15 cellular contexts compared by ENCODE assay signal in genomic region chr19:39705578-39706188, GRCh38. TPM values are rescaled to one million over a fixed set of nuclear protein-coding genes. Genes with fewer than 3 reads are reported as not detected.
DNase-seq lines count a peak whose midpoint lies in the region; ATAC-seq and TF ChIP-seq lines count a peak whose summit lies in the region.
"Had no signal": no experiment of that assay in that cellular context is flagged by ENCODE, and none has a peak within 500 bp of the region (broad histone marks: within the 10 kb centered on the region; RNA-seq: fewer than 3 reads in every experiment).

No MANE protein-coding gene starts in this region.

- H3K36me3 Mint-ChIP-seq in T-helper 17 cell (ENCODE audit: low read depth) (no peaks in the 10 kb centered on the region), Caco-2 (ENCODE audit: insufficient read depth, unreplicated experiment) (no peaks in the 10 kb centered on the region)
- H3K36me3 Mint-ChIP-seq in activated naive CD4-positive, alpha-beta T cell treated with anti-CD3 and anti-CD28 coated beads, Interleukin-2, amount 50 U/mL, for 72 hours = peaks cover 5 to 35% of the 10 kb centered on the region in 2 donors
- H3K36me3 Mint-ChIP-seq: neural progenitor cell had no signal

- peak overlapping the region; percentile 70 for H3K27ac Mint-ChIP-seq in T-helper 17 cell
- peak overlapping the region; percentile 82 to 96 for H3K27ac Mint-ChIP-seq in activated naive CD4-positive, alpha-beta T cell treated with anti-CD3 and anti-CD28 coated beads, Interleukin-2, amount 50 U/mL, for 72 hours
- no peak overlapping the region for H3K27ac Mint-ChIP-seq in Caco-2 (ENCODE audit: unreplicated experiment)
- H3K27ac Mint-ChIP-seq: neural progenitor cell had no signal

- DNase-seq in stimulated activated CD4-positive, alpha-beta T cell treated with anti-CD3 and anti-CD28 coated beads, Interleukin-12 subunit alpha, Interleukin-12 subunit beta, amount 100 ng/mL, for 48 hours (ENCODE audit: low read depth in 2 of 3, low spot score in 1 of 3) = peak in 2 of 3 donors; percentile 16 to 47
- DNase-seq in stimulated activated CD4-positive, alpha-beta T cell treated with anti-CD3 and anti-CD28 coated beads, Interleukin-12 subunit alpha, Interleukin-12 subunit beta, amount 100 ng/mL, for 4 hours = no peak
- DNase-seq in T-helper 17 cell (no peak), Caco-2 (no peak), DMS79 (lab: John Stamatoyannopoulos, UW) (no peak), EL (no peak), tibial nerve (ENCODE audit: low spot score in 2 of 2) (no peak)
- peak in 1 of 2 donors; percentile 15 for DNase-seq in activated naive CD4-positive, alpha-beta T cell treated with anti-CD3 and anti-CD28 coated beads, Interleukin-2, amount 50 U/mL, for 72 hours (ENCODE audit: low spot score in 2 of 2)
- DNase-seq: activated CD8-positive, alpha-beta memory T cell treated with anti-CD3 and anti-CD28 coated beads, Interleukin-2, amount 50 U/mL, for 48 hours; erythroblast; NCI-H1092 treated with DMSO at 0.1 percent for 48 hours; Right ventricle myocardium superior; trophoblast cell had no signal

- H3K36me3 ChIP-seq in Caco-2 (ENCODE audit: control insufficient read depth, insufficient read depth, low read length) = no peaks in the 10 kb centered on the region
- no peaks in the 10 kb centered on the region for H3K36me3 ChIP-seq in tibial nerve
- H3K36me3 ChIP-seq: neural progenitor cell had no signal

- intact Hi-C loops in Caco-2 (cut with micrococcal nuclease; ENCODE audit: unreplicated experiment) = no loop called here

- peak; percentile 56 for ATAC-seq in T-helper 17 cell
- ATAC-seq in activated naive CD4-positive, alpha-beta T cell treated with anti-CD3 and anti-CD28 coated beads, Interleukin-2, amount 50 U/mL, for 72 hours = peak; percentile 56 to 73

- no peak for TF ChIP-seq POLR2A in tibial nerve (IDR thresholded peaks at IDR 0.05)

- H3K27me3 Mint-ChIP-seq in T-helper 17 cell = peaks cover 6% of the 10 kb centered on the region
- no peaks in the 10 kb centered on the region for H3K27me3 Mint-ChIP-seq in Caco-2 (ENCODE audit: insufficient read depth, unreplicated experiment)

- no peak overlapping the region for H3K27ac ChIP-seq in tibial nerve
- H3K27ac ChIP-seq: neural progenitor cell had no signal

- H3K4me3 Mint-ChIP-seq in T-helper 17 cell (peak overlapping the region; percentile 15), Caco-2 (ENCODE audit: unreplicated experiment) (no peak overlapping the region)
- H3K4me3 Mint-ChIP-seq: neural progenitor cell had no signal

- no peak for TF ChIP-seq EP300 in tibial nerve (IDR thresholded peaks at IDR 0.05)

- TF ChIP-seq CTCF in Caco-2 (IDR thresholded peaks at IDR 0.05; ENCODE audit: insufficient read depth in 1 of 2, low read depth in 1 of 2, low read length in 1 of 2, severe bottlenecking in 1 of 2, unreplicated experiment in 1 of 2) (no peak), tibial nerve (IDR thresholded peaks at IDR 0.05) (no peak)

- H3K4me3 ChIP-seq in Caco-2 (ENCODE audit: low read depth, low read length) = no peak overlapping the region
- H3K4me3 ChIP-seq in tibial nerve = no peak overlapping the region
- H3K4me3 ChIP-seq: neural progenitor cell had no signal

- no TSS peak for BruUV-seq in Caco-2 (replicated peaks; lab: Mats Ljungman, UMichigan)

- H3K9me3 ChIP-seq in T-helper 17 cell (ENCODE audit: control insufficient read depth, low read length, poor library complexity, severe bottlenecking) (no peaks in the 10 kb centered on the region), Caco-2 (no peaks in the 10 kb centered on the region; the same call in 1 of the 2 replicates), tibial nerve (no peaks in the 10 kb centered on the region)

- peaks cover 21% of the 10 kb centered on the region for H3K4me1 ChIP-seq in Caco-2
- no peaks in the 10 kb centered on the region for H3K4me1 ChIP-seq in tibial nerve
- H3K4me1 ChIP-seq: neural progenitor cell had no signal

- 70 to 75% methylated on average over 8 of the region's 8 CpGs for WGBS in tibial nerve, 2 donors

- H3K4me1 Mint-ChIP-seq in T-helper 17 cell (peaks cover 17% of the 10 kb centered on the region), Caco-2 (ENCODE audit: low read depth, unreplicated experiment) (peaks cover 31% of the 10 kb centered on the region)
- H3K4me1 Mint-ChIP-seq: neural progenitor cell had no signal

- H3K27me3 ChIP-seq in Caco-2 (replicated peaks; ENCODE audit: control insufficient read depth, insufficient read depth, low read length) (no peaks in the 10 kb centered on the region), tibial nerve (no peaks in the 10 kb centered on the region)
- H3K27me3 ChIP-seq: neural progenitor cell had no signal

- H3K9me3 Mint-ChIP-seq in activated naive CD4-positive, alpha-beta T cell treated with anti-CD3 and anti-CD28 coated beads, Interleukin-2, amount 50 U/mL, for 72 hours = peaks cover 8 to 25% of the 10 kb centered on the region in 2 donors
- H3K9me3 Mint-ChIP-seq in Caco-2 (ENCODE audit: unreplicated experiment) = no peaks in the 10 kb centered on the region
- H3K9me3 Mint-ChIP-seq: neural progenitor cell had no signal

- POLR2A ChIA-PET in Caco-2 (lab: Charles Lee) = no interaction called here

- CTCF ChIA-PET in Caco-2 (lab: Charles Lee) = no interaction called here

RNA-seq across cellular contexts. Expression of gene LGALS14, which starts 1.4 kb away (rescaled TPM):
- total RNA-seq in T-helper 17 cell (not detected), Caco-2 (2022) (1.2 and 2.4 TPM in 2 replicates), tibial nerve (not detected)
- total RNA-seq in activated naive CD4-positive, alpha-beta T cell treated with anti-CD3 and anti-CD28 coated beads, Interleukin-2, amount 50 U/mL, for 72 hours = 1 to 10 TPM; 3.3 to 5.1 TPM
- total RNA-seq: Right ventricle myocardium superior had no signal

RNA-seq across cellular contexts. Expression of gene CLC, which starts 32.1 kb away (rescaled TPM):
- total RNA-seq in T-helper 17 cell (1 to 10 TPM; 1.9 to 8.2 TPM), Caco-2 (2022) (not detected in 2 replicates), tibial nerve (not detected)
- 1 to 10 TPM in 1 of 2 donors, under 1 TPM in 1; 0.86 to 1.0 TPM for total RNA-seq in activated naive CD4-positive, alpha-beta T cell treated with anti-CD3 and anti-CD28 coated beads, Interleukin-2, amount 50 U/mL, for 72 hours
- total RNA-seq: Right ventricle myocardium superior had no signal

RNA-seq across cellular contexts. Expression of gene LGALS16, which starts 50.0 kb away (rescaled TPM):
- not detected for total RNA-seq in T-helper 17 cell
- not detected for total RNA-seq in activated naive CD4-positive, alpha-beta T cell treated with anti-CD3 and anti-CD28 coated beads, Interleukin-2, amount 50 U/mL, for 72 hours
- not detected in 2 replicates for total RNA-seq in Caco-2 (2022)
- total RNA-seq in tibial nerve = not detected
- total RNA-seq: H1, Right ventricle myocardium superior had no signal

Comparison
In these comparisons a context has a peak if more than half of its experiments do, and no peak if none do; other contexts are left out.
1. DNase-seq: peak in stimulated activated CD4-positive, alpha-beta T cell treated with anti-CD3 and anti-CD28 coated beads, Interleukin-12 subunit alpha, Interleukin-12 subunit beta, amount 100 ng/mL, for 48 hours (2 of 3); none in stimulated activated CD4-positive, alpha-beta T cell treated with anti-CD3 and anti-CD28 coated beads, Interleukin-12 subunit alpha, Interleukin-12 subunit beta, amount 100 ng/mL, for 4 hours (single experiment), T-helper 17 cell (0 of 3), Caco-2 (0 of 2), DMS79 (single experiment), EL (single experiment) and tibial nerve (0 of 2).